ENCODE assay signal across 8 cellular contexts in genomic region chr6:95091823-95092436, GRCh38.
DNase-seq lines count a peak whose midpoint lies in the region; ATAC-seq and TF ChIP-seq lines count a peak whose summit lies in the region.

No MANE protein-coding gene starts in this region.

- H3K9me3 ChIP-seq in subcutaneous abdominal adipose tissue (ENCODE audit: control insufficient read depth in 5 of 5, low read length in 5 of 5), result no peaks in the 10 kb centered on the region

- peak overlapping the region in 3 of 5 donors; percentile 26 to 45 (median 31) for H3K4me3 ChIP-seq in subcutaneous abdominal adipose tissue (ENCODE audit: low read depth in 1 of 5, low read length in 5 of 5)

- H3K36me3 ChIP-seq in subcutaneous abdominal adipose tissue (ENCODE audit: control insufficient read depth in 5 of 5, insufficient read depth in 5 of 5, low read length in 5 of 5), result no peaks in the 10 kb centered on the region

- H3K4me1 ChIP-seq in subcutaneous abdominal adipose tissue (ENCODE audit: control insufficient read depth in 5 of 5, insufficient read depth in 5 of 5, low read length in 5 of 5), result peaks cover 0 to 9% (median 3%) of the 10 kb centered on the region in 5 donors

- no peak for DNase-seq in GM13977 (ENCODE audit: low spot score)
- DNase-seq in NCI-H1417 (lab: John Stamatoyannopoulos, UW), result peak; percentile 24 to 82 (median 66)
- DNase-seq in SKM-1 treated with dmso at 0.1 percent for 144 hours (lab: John Stamatoyannopoulos, UW; ENCODE audit: unreplicated experiment), result peak; percentile 48
- peak; percentile 58 for DNase-seq in glomerular visceral epithelial cell (ENCODE audit: extremely low spot score)

- ATAC-seq in HG02852 (IDR thresholded peaks at IDR 0.05; ENCODE audit: unreplicated experiment) (peak; percentile 92), GM21737 (IDR thresholded peaks at IDR 0.05; ENCODE audit: unreplicated experiment) (no peak)

- in situ Hi-C loops in GM13977 (cut with MboI; ENCODE audit: low pct_unique_long_range_greater_than_20kb, low sequenced_read_pairs, unreplicated experiment), result no loop called here

- H3K9ac ChIP-seq in subcutaneous abdominal adipose tissue (ENCODE audit: low read length in 5 of 5), result no peak overlapping the region

- H3K27me3 ChIP-seq in subcutaneous abdominal adipose tissue (ENCODE audit: control insufficient read depth in 5 of 5, insufficient read depth in 4 of 5, low read length in 5 of 5), result peaks cover 0 to 3% (median 2%) of the 10 kb centered on the region in 5 donors

- H3K27ac ChIP-seq in 22Rv1 (no peak overlapping the region), subcutaneous abdominal adipose tissue (ENCODE audit: low read depth, low read length) (no peak overlapping the region)

- TF ChIP-seq CTCF in 22Rv1 (IDR thresholded peaks at IDR 0.05), result peak; percentile 75
- TF ChIP-seq CTCF in GM13977 (IDR thresholded peaks at IDR 0.05; ENCODE audit: extremely low read depth, insufficient read depth, missing control alignments), result peak; percentile 52
